1 cellular context compared by ENCODE assay signal in the genomic region with DNA sequence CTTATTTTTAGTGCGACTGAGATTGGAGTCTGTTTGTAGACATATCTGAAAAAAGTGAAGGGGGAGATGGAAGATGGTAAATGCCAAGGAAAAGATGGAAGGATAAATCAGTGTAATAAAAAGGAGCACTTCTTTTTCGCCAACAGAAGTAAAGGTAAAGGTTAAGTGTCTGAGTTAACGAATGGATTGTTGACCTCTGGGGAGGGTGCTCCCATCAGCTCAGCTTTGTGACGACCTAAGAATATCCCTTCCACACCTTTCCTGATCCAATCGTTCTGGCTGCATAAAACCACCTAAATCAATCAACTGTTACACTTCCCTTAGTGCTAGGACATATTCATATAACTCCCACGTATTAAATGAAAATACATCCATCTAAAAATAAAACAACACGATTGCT.
TF ChIP-seq lines count a peak whose summit lies in the region.

No MANE protein-coding gene starts in this region.

TF ChIP-seq in IMR-90, 13 proteins besides CTCF, POLR2A, EP300 and RAD21 (continued from another document):
- TF ChIP-seq RCOR1 (IDR thresholded peaks at IDR 0.05; ENCODE audit: insufficient replicate concordance, low read length) = no peak
- TF ChIP-seq, protein P1, sequence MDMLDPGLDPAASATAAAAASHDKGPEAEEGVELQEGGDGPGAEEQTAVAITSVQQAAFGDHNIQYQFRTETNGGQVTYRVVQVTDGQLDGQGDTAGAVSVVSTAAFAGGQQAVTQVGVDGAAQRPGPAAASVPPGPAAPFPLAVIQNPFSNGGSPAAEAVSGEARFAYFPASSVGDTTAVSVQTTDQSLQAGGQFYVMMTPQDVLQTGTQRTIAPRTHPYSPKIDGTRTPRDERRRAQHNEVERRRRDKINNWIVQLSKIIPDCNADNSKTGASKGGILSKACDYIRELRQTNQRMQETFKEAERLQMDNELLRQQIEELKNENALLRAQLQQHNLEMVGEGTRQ (IDR thresholded peaks at IDR 0.05; ENCODE audit: low read depth, low read length) = no peak
